ENCODE assay signal across 1 cellular context in genomic region chr2:171999604-172000469, GRCh38.
TF ChIP-seq lines count a peak whose summit lies in the region.

METAP1D (plus strand) TSS chr2:171999953; CDS start chr2:171999970, 17 bp downstream.

TF ChIP-seq in HepG2, 621 proteins besides CTCF, POLR2A, EP300 and RAD21 (continued from another document and continues in another):
- TF ChIP-seq ZNF598 (CRISPR knock-in tag; IDR thresholded peaks at IDR 0.05; ENCODE audit: borderline replicate concordance) (peak; percentile 59; the same call in 1 of the 2 replicates), TEF (CRISPR knock-in tag; IDR thresholded peaks at IDR 0.05) (peak; percentile 87), ATF1 (CRISPR knock-in tag; IDR thresholded peaks at IDR 0.05) (no peak), ZFP1 (CRISPR knock-in tag; IDR thresholded peaks at IDR 0.05) (0 out of 2 replicates have a peak, but pooled peaks have one; percentile 29), ZSCAN22 (CRISPR knock-in tag; IDR thresholded peaks at IDR 0.05) (peak; percentile 50; the same call in 1 of the 2 replicates), ZFP36 (IDR thresholded peaks at IDR 0.05; ENCODE audit: borderline replicate concordance, low read depth, low read length, partially characterized antibody) (no peak), POLR2AphosphoS2 (IDR thresholded peaks at IDR 0.05; ENCODE audit: low read depth, low read length) (0 out of 2 replicates have a peak, but pooled peaks have one; percentile 57), ASH2L (IDR thresholded peaks at IDR 0.05; ENCODE audit: insufficient read length, low read depth, low read length) (peak; percentile 98), POGZ (CRISPR knock-in tag; IDR thresholded peaks at IDR 0.05) (peak; percentile 98), HMGXB4 (CRISPR knock-in tag; IDR thresholded peaks at IDR 0.05; ENCODE audit: borderline replicate concordance in 1 of 2, low read depth in 1 of 2) (peak; percentile 84 to 88), NFRKB (IDR thresholded peaks at IDR 0.05) (peak; percentile 81), HCFC1 (IDR thresholded peaks at IDR 0.05; ENCODE audit: low read depth, low read length) (peak; percentile 63), ZNF710 (CRISPR knock-in tag; IDR thresholded peaks at IDR 0.05; ENCODE audit: borderline replicate concordance) (peak; percentile 96), EEA1 (CRISPR knock-in tag; IDR thresholded peaks at IDR 0.05; ENCODE audit: borderline replicate concordance) (peak; percentile 79; the same call in 1 of the 2 replicates), ZNF589 (CRISPR knock-in tag; conservative IDR thresholded peaks at IDR 0.05) (peak; percentile 85; the same call in 1 of the 2 replicates), DR1 (CRISPR knock-in tag; IDR thresholded peaks at IDR 0.05) (peak; percentile 83; the same call in 1 of the 2 replicates), ZNF124 (CRISPR knock-in tag; IDR thresholded peaks at IDR 0.05) (peak; percentile 88), ZNF33B (CRISPR knock-in tag; IDR thresholded peaks at IDR 0.05) (peak; percentile 93), ZKSCAN1 (IDR thresholded peaks at IDR 0.05; ENCODE audit: low read length) (0 out of 2 replicates have a peak, but pooled peaks have one; percentile 22), CENPX (CRISPR knock-in tag; IDR thresholded peaks at IDR 0.05) (no peak), TRIM22 (IDR thresholded peaks at IDR 0.05) (no peak), ZNF737 (CRISPR knock-in tag; IDR thresholded peaks at IDR 0.05; ENCODE audit: borderline replicate concordance) (peak; percentile 93; the same call in 1 of the 2 replicates), SKIL (CRISPR knock-in tag; IDR thresholded peaks at IDR 0.05; ENCODE audit: borderline replicate concordance) (no peak; the same call in 1 of the 2 replicates), SOX13 (IDR thresholded peaks at IDR 0.05) (no peak; the same call in 1 of the 2 replicates), SOX13 (CRISPR knock-in tag; conservative IDR thresholded peaks at IDR 0.05 in 1 of 2, IDR thresholded peaks at IDR 0.05 in 1 of 2) (peak in 1 of 2 experiments; percentile 65; a peak in 2 of 4 replicates), SMAD3 (CRISPR knock-in tag; IDR thresholded peaks at IDR 0.05) (peak; percentile 88), MLXIP (CRISPR knock-in tag; IDR thresholded peaks at IDR 0.05; ENCODE audit: borderline replicate concordance) (peak; percentile 21; the same call in 1 of the 2 replicates), ZNF816 (CRISPR knock-in tag; IDR thresholded peaks at IDR 0.05; ENCODE audit: borderline replicate concordance) (peak; percentile 88; the same call in 1 of the 2 replicates), E2F2 (CRISPR knock-in tag; IDR thresholded peaks at IDR 0.05; ENCODE audit: borderline replicate concordance) (peak; percentile 91; the same call in 1 of the 2 replicates), SOX6 (IDR thresholded peaks at IDR 0.05) (no peak), SOX6 (CRISPR knock-in tag; IDR thresholded peaks at IDR 0.05) (peak; percentile 84), HDAC1 (CRISPR knock-in tag; IDR thresholded peaks at IDR 0.05) (peak; percentile 99), ZNF781 (CRISPR knock-in tag; IDR thresholded peaks at IDR 0.05; ENCODE audit: borderline replicate concordance, not compliant biosample characterization) (peak; percentile 94), ELF3 (CRISPR knock-in tag; IDR thresholded peaks at IDR 0.05) (peak; percentile 71), ZNF20 (CRISPR knock-in tag; IDR thresholded peaks at IDR 0.05) (peak; percentile 98), CENPT (CRISPR knock-in tag; IDR thresholded peaks at IDR 0.05; ENCODE audit: low read depth) (peak; percentile 97), FLYWCH1 (CRISPR knock-in tag; IDR thresholded peaks at IDR 0.05) (no peak), KLF16 (CRISPR knock-in tag; IDR thresholded peaks at IDR 0.05) (peak; percentile 75 to 97; a peak in 2 of 4 replicates), RFX5 (IDR thresholded peaks at IDR 0.05; ENCODE audit: low read depth, low read length) (no peak), ZIK1 (CRISPR knock-in tag; IDR thresholded peaks at IDR 0.05; ENCODE audit: borderline replicate concordance, low read depth) (peak; percentile 90; the same call in 1 of the 2 replicates), ZNF704 (CRISPR knock-in tag; IDR thresholded peaks at IDR 0.05; ENCODE audit: borderline replicate concordance) (peak; percentile 81; the same call in 1 of the 2 replicates), ARID2 (CRISPR knock-in tag; IDR thresholded peaks at IDR 0.05; ENCODE audit: borderline replicate concordance) (peak; percentile 49; the same call in 1 of the 2 replicates), ZNF546 (CRISPR knock-in tag; conservative IDR thresholded peaks at IDR 0.05) (peak; percentile 98), MAF1 (CRISPR knock-in tag; IDR thresholded peaks at IDR 0.05; ENCODE audit: borderline replicate concordance) (peak; percentile 91), FOXP1 (IDR thresholded peaks at IDR 0.05) (no peak), FOXP1 (CRISPR knock-in tag; IDR thresholded peaks at IDR 0.05) (no peak), ZNF660 (CRISPR knock-in tag; IDR thresholded peaks at IDR 0.05; ENCODE audit: borderline replicate concordance, low read depth) (no peak), ZNF383 (CRISPR knock-in tag; IDR thresholded peaks at IDR 0.05; ENCODE audit: borderline replicate concordance) (0 out of 2 replicates have a peak, but pooled peaks have one; percentile 60), ZNF550 (CRISPR knock-in tag; IDR thresholded peaks at IDR 0.05; ENCODE audit: borderline replicate concordance) (no peak; the same call in 1 of the 2 replicates), PHF20 (CRISPR knock-in tag; IDR thresholded peaks at IDR 0.05) (peak; percentile 100), NCOA5 (CRISPR knock-in tag; IDR thresholded peaks at IDR 0.05) (0 out of 2 replicates have a peak, but pooled peaks have one; percentile 90), XBP1 (CRISPR knock-in tag; IDR thresholded peaks at IDR 0.05) (no peak), PTBP1 (IDR thresholded peaks at IDR 0.05; ENCODE audit: low read depth, low read length, poor library complexity, severe bottlenecking) (no peak), FOXA3 (CRISPR knock-in tag; IDR thresholded peaks at IDR 0.05) (peak; percentile 86), TBL1XR1 (IDR thresholded peaks at IDR 0.05; ENCODE audit: borderline replicate concordance, low read length, partially characterized antibody) (no peak), KAT8 (CRISPR knock-in tag; IDR thresholded peaks at IDR 0.05) (peak; percentile 100), ZMAT3 (CRISPR knock-in tag; conservative IDR thresholded peaks at IDR 0.05) (peak; percentile 96), RFXANK (CRISPR knock-in tag; IDR thresholded peaks at IDR 0.05) (peak; percentile 85), SRF (IDR thresholded peaks at IDR 0.05; ENCODE audit: low read depth, low read length) (peak; percentile 40; the same call in 1 of the 2 replicates), ZFP62 (CRISPR knock-in tag; IDR thresholded peaks at IDR 0.05) (0 out of 2 replicates have a peak, but pooled peaks have one; percentile 48), ZNF263 (CRISPR knock-in tag; IDR thresholded peaks at IDR 0.05) (peak; percentile 79), ISL2 (CRISPR knock-in tag; IDR thresholded peaks at IDR 0.05) (peak; percentile 85), HNRNPK (IDR thresholded peaks at IDR 0.05; ENCODE audit: low read depth, low read length, poor library complexity, severe bottlenecking) (peak; percentile 53), ZNF749 (CRISPR knock-in tag; IDR thresholded peaks at IDR 0.05; ENCODE audit: borderline replicate concordance) (peak; percentile 100)
